10 cellular contexts compared by ENCODE assay signal in genomic region chr17:57480438-57481196, GRCh38.
DNase-seq lines count a peak whose midpoint lies in the region; ATAC-seq and TF ChIP-seq lines count a peak whose summit lies in the region.
"Had no signal": no experiment of that assay in that cellular context is flagged by ENCODE, and none has a peak within 500 bp of the region (broad histone marks: within the 10 kb centered on the region; RNA-seq: fewer than 3 reads in every experiment).

No MANE protein-coding gene starts in this region.

- no peaks in the 10 kb centered on the region for H3K36me3 ChIP-seq in gastrocnemius medialis

- no peak overlapping the region for H3K27ac ChIP-seq in RWPE1
- peak overlapping the region; percentile 34 to 42 (median 42) for H3K27ac ChIP-seq in gastrocnemius medialis

- no peaks in the 10 kb centered on the region for H3K9me3 ChIP-seq in gastrocnemius medialis

- H3K4me3 ChIP-seq in fibroblast of mammary gland (ENCODE audit: control insufficient read depth, low read depth, low read length) (no peak overlapping the region), gastrocnemius medialis (no peak overlapping the region)

- in situ Hi-C loops in gastrocnemius medialis (cut with MboI; ENCODE audit: low sequenced_read_pairs in 4 of 4), result no loop called here

- TF ChIP-seq POLR2A in gastrocnemius medialis (IDR thresholded peaks at IDR 0.05), result no peak

- peaks cover 44 to 62% of the 10 kb centered on the region in 2 donors for H3K4me1 ChIP-seq in gastrocnemius medialis

- no peaks in the 10 kb centered on the region for H3K27me3 ChIP-seq in gastrocnemius medialis

- ATAC-seq in GM18870 (IDR thresholded peaks at IDR 0.05; ENCODE audit: unreplicated experiment) (peak; percentile 45), gastrocnemius medialis (peak; percentile 77 to 83), HG03108 (IDR thresholded peaks at IDR 0.05; ENCODE audit: unreplicated experiment) (no peak), left colon (no peak)

- intact Hi-C loops in gastrocnemius medialis (cut with DNase I; ENCODE audit: low total_unique reads) (no loop called here), left colon (cut with DNase I, micrococcal nuclease) (no loop called here)

- POLR2A ChIA-PET in RWPE1 (lab: Yijun Ruan, JAX; ENCODE audit: low non-redundant PET), result no interaction called here

- CTCF ChIA-PET in RWPE1 (lab: Yijun Ruan, JAX), result no interaction called here

- DNase-seq in RWPE1 (ENCODE audit: low spot score) (peak; percentile 51), fibroblast of mammary gland (ENCODE audit: low read depth) (peak; percentile 21), gastrocnemius medialis (peak in 1 of 2 donors; percentile 58), left colon (no peak)
- DNase-seq in activated CD8-positive, alpha-beta memory T cell treated with anti-CD3 and anti-CD28 coated beads for 24 hours, result no peak
- DNase-seq in stimulated activated CD4-positive, alpha-beta T cell treated with anti-CD3 and anti-CD28 coated beads, Interleukin-4, amount 100 ng/mL, for 1 hour, result no peak
- DNase-seq: activated B cell treated with CpG ODN at 0.5 μM for 24 hours, Kasumi-1 had no signal

- no peak for TF ChIP-seq CTCF in RWPE1 (conservative IDR thresholded peaks at IDR 0.05; ENCODE audit: low read depth)
- no peak for TF ChIP-seq CTCF in fibroblast of mammary gland (conservative IDR thresholded peaks at IDR 0.05; ENCODE audit: control insufficient read depth, insufficient read depth, low read depth, low read length)
- TF ChIP-seq CTCF in gastrocnemius medialis (IDR thresholded peaks at IDR 0.05 in 4 of 5, conservative IDR thresholded peaks at IDR 0.05 in 1 of 5), result no peak

Comparison
In these comparisons a context has a peak if more than half of its experiments do, and no peak if none do; other contexts are left out.
1. ATAC-seq: peak in GM18870 (single experiment) and gastrocnemius medialis (2 of 2); none in HG03108 (single experiment) and left colon (single experiment).
2. DNase-seq: peak in RWPE1 (single experiment) and fibroblast of mammary gland (single experiment); none in activated CD8-positive, alpha-beta memory T cell treated with anti-CD3 and anti-CD28 coated beads for 24 hours (single experiment), stimulated activated CD4-positive, alpha-beta T cell treated with anti-CD3 and anti-CD28 coated beads, Interleukin-4, amount 100 ng/mL, for 1 hour (single experiment) and left colon (0 of 2).